Comparison of ENCODE assay signal across 8 cellular contexts in the genomic region with DNA sequence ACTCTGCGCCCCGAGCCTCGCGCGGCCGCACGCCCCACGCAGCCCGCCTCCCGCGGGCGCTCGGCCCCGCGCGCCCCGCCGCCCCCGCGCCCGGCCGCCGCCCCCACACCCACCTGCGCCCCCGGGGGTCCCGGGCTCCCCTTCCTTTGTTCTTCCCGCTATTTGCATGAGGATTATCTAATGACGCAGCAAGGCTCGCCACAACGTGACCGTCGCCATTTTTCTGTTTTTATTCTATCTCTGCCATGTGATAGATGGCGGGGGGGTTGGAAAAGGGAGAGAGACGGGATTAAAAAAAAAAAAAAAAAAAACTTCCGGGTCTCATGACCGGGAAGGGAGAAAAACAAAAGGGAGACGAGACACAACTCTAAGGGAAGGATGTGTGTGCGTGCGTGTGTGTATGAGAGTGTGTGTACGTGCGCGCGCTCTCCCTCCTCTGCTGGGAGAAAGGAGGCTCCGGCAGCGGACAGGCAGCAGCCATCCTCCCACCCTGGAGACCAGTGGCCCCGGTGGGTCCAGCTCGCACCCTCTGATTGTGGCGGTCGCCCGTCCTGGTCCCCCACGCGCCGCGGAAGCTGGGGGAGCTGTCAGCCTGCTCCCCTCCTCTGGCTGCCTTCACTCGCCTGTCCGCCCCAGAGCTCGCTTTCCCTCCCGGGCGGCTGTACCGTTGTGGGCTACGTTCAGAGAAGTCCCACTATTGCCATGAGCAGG.
DNase-seq lines count a peak whose midpoint lies in the region; ATAC-seq and TF ChIP-seq lines count a peak whose summit lies in the region.

No MANE protein-coding gene starts in this region.

- H3K36me3 ChIP-seq in HCT116 (ENCODE audit: control insufficient read depth in 1 of 2, insufficient read depth in 2 of 2, low read length in 2 of 2) (no peaks in the 10 kb centered on the region), vagina (no peaks in the 10 kb centered on the region)

- TF ChIP-seq POLR2A in HCT116 (IDR thresholded peaks at IDR 0.05; ENCODE audit: borderline replicate concordance, extremely low read depth, insufficient read depth, insufficient read length) (no peak), vagina (IDR thresholded peaks at IDR 0.05) (peak in 1 of 2 donors; percentile 89)

- BruUV-seq in HCT116 (replicated peaks; lab: Mats Ljungman, UMichigan): TSS peak; percentile 94

- DNase-seq in DMS79 (lab: John Stamatoyannopoulos, UW) (peak; percentile 65), HCT116 (ENCODE audit: low read depth, low spot score) (peak; percentile 46), NCI-H1105 treated with DMSO at 0.1 percent for 48 hours (lab: John Stamatoyannopoulos, UW) (peak; percentile 80), astrocyte of the cerebellum (ENCODE audit: low read depth) (peak; percentile 49), right cardiac atrium (peak; percentile 65 to 90 (median 88)), posterior cingulate gyrus (peak; percentile 51 to 94 (median 66)), vagina (ENCODE audit: extremely low spot score in 2 of 2) (peak in 1 of 2 donors; percentile 92)

- no peaks in the 10 kb centered on the region for H3K27me3 Mint-ChIP-seq in T-helper 1 cell treated with Interleukin-12 subunit alpha and Interleukin-12 subunit beta and Interleukin-4 antibody, amounts not matched to agents 30 μg/mL and 1 μg/mL, for 36 hours (ENCODE audit: low read depth)

- CTCF ChIA-PET in HCT116 (lab: Charles Lee): no interaction called here

- H3K4me3 Mint-ChIP-seq in T-helper 1 cell treated with Interleukin-12 subunit alpha and Interleukin-12 subunit beta and Interleukin-4 antibody, amounts not matched to agents 30 μg/mL and 1 μg/mL, for 36 hours: peak overlapping the region; percentile 87

- in situ Hi-C loops in astrocyte of the cerebellum (cut with HindIII; ENCODE audit: low sequenced_read_pairs): loop anchor here (5.0 kb wide), 2 partner anchors 35 to 145 kb away; no protein-coding TSS in a partner anchor

- H3K36me3 Mint-ChIP-seq in T-helper 1 cell treated with Interleukin-12 subunit alpha and Interleukin-12 subunit beta and Interleukin-4 antibody, amounts not matched to agents 30 μg/mL and 1 μg/mL, for 36 hours (ENCODE audit: low read depth): no peaks in the 10 kb centered on the region

- H4K20me1 ChIP-seq in HCT116 (ENCODE audit: insufficient read depth): no peaks in the 10 kb centered on the region

- RAD21 ChIA-PET in HCT116 (lab: Charles Lee; ENCODE audit: low non-redundant PET in 1 of 2, low total read pairs in 2 of 2, uncharacterized antibody in 2 of 2, unreplicated experiment in 2 of 2): no interaction called here

- no peaks in the 10 kb centered on the region for H3K27me3 ChIP-seq in HCT116 (ENCODE audit: insufficient read depth, low read length)
- no peaks in the 10 kb centered on the region for H3K27me3 ChIP-seq in right cardiac atrium (ENCODE audit: control insufficient read depth, insufficient read depth)
- H3K27me3 ChIP-seq in vagina: no peaks in the 10 kb centered on the region

- TF ChIP-seq RAD21 in HCT116 (IDR thresholded peaks at IDR 0.05; ENCODE audit: low read depth): no peak

- H3K27ac Mint-ChIP-seq in T-helper 1 cell treated with Interleukin-12 subunit alpha and Interleukin-12 subunit beta and Interleukin-4 antibody, amounts not matched to agents 30 μg/mL and 1 μg/mL, for 36 hours: peak overlapping the region; percentile 95

- peak overlapping the region; percentile 79 for H3K9ac ChIP-seq in HCT116 (ENCODE audit: low read length)

- peak overlapping the region; percentile 96 for H2AFZ ChIP-seq in HCT116 (ENCODE audit: low read depth, low read length, poor library complexity, severe bottlenecking)

- H3K4me1 ChIP-seq in HCT116 (ENCODE audit: control insufficient read depth in 1 of 2, insufficient read depth in 2 of 2, low read length in 2 of 2) (peaks cover 10 to 23% of the 10 kb centered on the region in 2 experiments; a peak in 3 of 4 replicates), right cardiac atrium (ENCODE audit: control insufficient read depth, insufficient read depth, low read length) (no peaks in the 10 kb centered on the region), vagina (peaks cover 45% of the 10 kb centered on the region)

- H3K27ac ChIP-seq in HCT116 (ENCODE audit: low read depth, low read length) (peak overlapping the region; percentile 94), right cardiac atrium (ENCODE audit: low read length) (peak overlapping the region; percentile 100), vagina (peak overlapping the region; percentile 98)

- intact Hi-C loops in HCT116 (cut with micrococcal nuclease): loop anchor here (10.0 kb wide), 3 partner anchors 77 to 1177 kb away; partner anchors contain the start of genes AK4, LEPR and LEPROT
- intact Hi-C loops in right cardiac atrium (cut with DNase I): loop anchor here in 3 of 4 donors (5.0 to 10.0 kb wide), 2 partner anchors 137 to 140 kb away; no protein-coding TSS in a partner anchor
- intact Hi-C loops in posterior cingulate gyrus (cut with DNase I): loop anchor here (5.0 kb wide), 2 partner anchors 80 to 100 kb away; partner anchors contain the start of genes AK4 and JAK1
- intact Hi-C loops in vagina (cut with DNase I): loop anchor here (2.0 kb wide), 1 partner anchor 65 kb away; no protein-coding TSS in a partner anchor

- POLR2A ChIA-PET in HCT116 (lab: Charles Lee): no interaction called here

- no peak for TF ChIP-seq CTCF in HCT116 (IDR thresholded peaks at IDR 0.05 in 2 of 3, conservative IDR thresholded peaks at IDR 0.05 in 1 of 3; ENCODE audit: borderline replicate concordance in 1 of 3, insufficient read depth in 1 of 3, low read depth in 2 of 3, low read length in 2 of 3)
- TF ChIP-seq CTCF in astrocyte of the cerebellum (IDR thresholded peaks at IDR 0.05; ENCODE audit: low read depth, low read length, missing control alignments): no peak
- TF ChIP-seq CTCF in vagina (IDR thresholded peaks at IDR 0.05): no peak

- no peaks in the 10 kb centered on the region for H3K79me2 ChIP-seq in HCT116 (ENCODE audit: insufficient read depth, low read length)

- ATAC-seq in HCT116 (peak; percentile 34), right cardiac atrium (peak; percentile 61 to 66)

- peaks cover 29% of the 10 kb centered on the region for H3K4me1 Mint-ChIP-seq in T-helper 1 cell treated with Interleukin-12 subunit alpha and Interleukin-12 subunit beta and Interleukin-4 antibody, amounts not matched to agents 30 μg/mL and 1 μg/mL, for 36 hours (ENCODE audit: low read depth)

- WGBS in right cardiac atrium: under 1% methylated on average over 61 of the region's 61 CpGs

- no peaks in the 10 kb centered on the region for H3K9me2 ChIP-seq in HCT116 (ENCODE audit: insufficient read depth)

- H3K4me3 ChIP-seq in HCT116 (replicated peaks in 1 of 2; ENCODE audit: low read depth in 1 of 2, low read length in 2 of 2) (peak overlapping the region; percentile 68 to 76), astrocyte of the cerebellum (ENCODE audit: low read depth, low read length) (peak overlapping the region; percentile 81), right cardiac atrium (ENCODE audit: low read length) (peak overlapping the region; percentile 88), vagina (peak overlapping the region; percentile 70 to 99)

- no peaks in the 10 kb centered on the region for H3K9me3 Mint-ChIP-seq in T-helper 1 cell treated with Interleukin-12 subunit alpha and Interleukin-12 subunit beta and Interleukin-4 antibody, amounts not matched to agents 30 μg/mL and 1 μg/mL, for 36 hours

- H3K4me2 ChIP-seq in HCT116 (ENCODE audit: low read length): peak overlapping the region; percentile 92

- no peaks in the 10 kb centered on the region for H3K9me3 ChIP-seq in HCT116 (ENCODE audit: control insufficient read depth in 1 of 2, insufficient read depth in 1 of 2, low read depth in 1 of 2, low read length in 2 of 2)
- H3K9me3 ChIP-seq in right cardiac atrium (ENCODE audit: control insufficient read depth, low read length): no peaks in the 10 kb centered on the region
- no peaks in the 10 kb centered on the region for H3K9me3 ChIP-seq in vagina

TF ChIP-seq in HCT116, 20 proteins besides CTCF, POLR2A, EP300 and RAD21 (continues in another document):
- TF ChIP-seq JUND (IDR thresholded peaks at IDR 0.05) (no peak), EGR1 (IDR thresholded peaks at IDR 0.05; ENCODE audit: low read depth) (peak; percentile 49; the same call in 1 of the 2 replicates), TCF7L2 (IDR thresholded peaks at IDR 0.05; ENCODE audit: borderline replicate concordance, extremely low read depth, insufficient read depth, insufficient read length) (peak; percentile 57), FOSL1 (IDR thresholded peaks at IDR 0.05; ENCODE audit: low read depth) (no peak), ZFX (IDR thresholded peaks at IDR 0.05) (no peak), YY1 (IDR thresholded peaks at IDR 0.05; ENCODE audit: extremely low read depth, insufficient replicate concordance, low read depth, low read length) (peak; percentile 81), EZH2 (IDR thresholded peaks at IDR 0.05) (no peak), SP1 (IDR thresholded peaks at IDR 0.05; ENCODE audit: low read depth) (no peak), POLR2AphosphoS5 (IDR thresholded peaks at IDR 0.05; ENCODE audit: low read depth, low read length) (peak; percentile 50; the same call in 1 of the 2 replicates), CBX3 (IDR thresholded peaks at IDR 0.05; ENCODE audit: low read depth) (no peak)
- TF ChIP-seq, protein P1, sequence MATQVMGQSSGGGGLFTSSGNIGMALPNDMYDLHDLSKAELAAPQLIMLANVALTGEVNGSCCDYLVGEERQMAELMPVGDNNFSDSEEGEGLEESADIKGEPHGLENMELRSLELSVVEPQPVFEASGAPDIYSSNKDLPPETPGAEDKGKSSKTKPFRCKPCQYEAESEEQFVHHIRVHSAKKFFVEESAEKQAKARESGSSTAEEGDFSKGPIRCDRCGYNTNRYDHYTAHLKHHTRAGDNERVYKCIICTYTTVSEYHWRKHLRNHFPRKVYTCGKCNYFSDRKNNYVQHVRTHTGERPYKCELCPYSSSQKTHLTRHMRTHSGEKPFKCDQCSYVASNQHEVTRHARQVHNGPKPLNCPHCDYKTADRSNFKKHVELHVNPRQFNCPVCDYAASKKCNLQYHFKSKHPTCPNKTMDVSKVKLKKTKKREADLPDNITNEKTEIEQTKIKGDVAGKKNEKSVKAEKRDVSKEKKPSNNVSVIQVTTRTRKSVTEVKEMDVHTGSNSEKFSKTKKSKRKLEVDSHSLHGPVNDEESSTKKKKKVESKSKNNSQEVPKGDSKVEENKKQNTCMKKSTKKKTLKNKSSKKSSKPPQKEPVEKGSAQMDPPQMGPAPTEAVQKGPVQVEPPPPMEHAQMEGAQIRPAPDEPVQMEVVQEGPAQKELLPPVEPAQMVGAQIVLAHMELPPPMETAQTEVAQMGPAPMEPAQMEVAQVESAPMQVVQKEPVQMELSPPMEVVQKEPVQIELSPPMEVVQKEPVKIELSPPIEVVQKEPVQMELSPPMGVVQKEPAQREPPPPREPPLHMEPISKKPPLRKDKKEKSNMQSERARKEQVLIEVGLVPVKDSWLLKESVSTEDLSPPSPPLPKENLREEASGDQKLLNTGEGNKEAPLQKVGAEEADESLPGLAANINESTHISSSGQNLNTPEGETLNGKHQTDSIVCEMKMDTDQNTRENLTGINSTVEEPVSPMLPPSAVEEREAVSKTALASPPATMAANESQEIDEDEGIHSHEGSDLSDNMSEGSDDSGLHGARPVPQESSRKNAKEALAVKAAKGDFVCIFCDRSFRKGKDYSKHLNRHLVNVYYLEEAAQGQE (IDR thresholded peaks at IDR 0.05; ENCODE audit: low read depth): no peak
